23 cellular contexts compared by ENCODE assay signal in the genomic region with DNA sequence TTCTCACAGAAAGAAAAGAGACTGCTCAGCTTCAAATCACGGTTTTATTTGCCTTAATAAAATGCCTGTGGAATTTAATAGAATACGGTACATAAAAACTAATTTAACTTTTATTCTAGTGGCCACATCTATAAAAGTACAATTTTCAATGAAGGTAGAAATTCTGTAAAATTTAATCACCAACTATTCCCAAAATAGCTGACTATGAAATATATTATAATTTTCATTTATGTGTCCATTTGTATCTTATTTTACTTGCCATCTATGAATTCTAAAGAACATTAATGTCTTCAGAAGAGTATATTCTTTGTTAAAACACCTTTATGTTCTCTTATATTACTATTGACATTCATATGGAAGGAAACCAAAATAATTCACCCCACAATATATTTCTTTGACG.
"Had no signal": no experiment of that assay in that cellular context is flagged by ENCODE, and none has a peak within 500 bp of the region (broad histone marks: within the 10 kb centered on the region; RNA-seq: fewer than 3 reads in every experiment).

No MANE protein-coding gene starts in this region.

- H3K27ac ChIP-seq: PC-9, Peyer's patch, SJCRH30 had no signal

- DNase-seq: Karpas-422, KBM-7, MG63, NCI-H1048, NCI-H1105, NCI-H1417, NCI-H146, NCI-H1694 treated with DMSO at 0.1 percent for 48 hours, NCI-H1930, NCI-H2081, NCI-H2107, NCI-H2227 treated with DMSO at 0.1 percent for 48 hours, NCI-H524, NCI-H526 treated with DMSO at 0.1 percent for 48 hours, NCI-H748 treated with DMSO at 0.1 percent for 48 hours, OCI-M1, PC-9, Peyer's patch, SHP77 treated with DMSO at 0.1 percent for 48 hours, SJCRH30, T-helper 1 cell had no signal

- H3K4me3 ChIP-seq: MG63, PC-9, Peyer's patch, SJCRH30 had no signal

- ATAC-seq: Right ventricle myocardium inferior, SK-N-SH treated with all-trans-retinoic acid at 6 μM for 48 hours had no signal

- H3K4me2 ChIP-seq: PC-9 had no signal

- H3K9me3 ChIP-seq: MG63, Peyer's patch, SJCRH30 had no signal

- H3K36me3 ChIP-seq: MG63, Peyer's patch, SJCRH30 had no signal

- H3K27me3 ChIP-seq: MG63, Peyer's patch, SJCRH30 had no signal

- H2AFZ ChIP-seq: PC-9 had no signal
